10 cellular contexts compared by ENCODE assay signal in genomic region chr20:63829598-63829942, GRCh38. TPM values are rescaled to one million over a fixed set of nuclear protein-coding genes. Genes with fewer than 3 reads are reported as not detected.
DNase-seq lines count a peak whose midpoint lies in the region; ATAC-seq, FAIRE-seq and TF ChIP-seq lines count a peak whose summit lies in the region.
"Had no signal": no experiment of that assay in that cellular context is flagged by ENCODE, and none has a peak within 500 bp of the region (broad histone marks: within the 10 kb centered on the region; RNA-seq: fewer than 3 reads in every experiment).

No MANE protein-coding gene starts in this region.

- in situ Hi-C loops in GM12878 (cut with MboI) = no loop called here

- RAD21 ChIA-PET in GM12878 (lab: Charles Lee; ENCODE audit: unreplicated experiment) = interaction anchor here (1.0 kb wide), 1 partner anchor 292 kb away, joined by 3 read pairs; no protein-coding TSS in a partner anchor

- peak overlapping the region; percentile 65; the same call in 1 of the 2 replicates for H3K4me3 ChIP-seq in GM12878
- peak overlapping the region; percentile 37 for H3K4me3 ChIP-seq in lung
- peak overlapping the region; percentile 56 to 59 for H3K4me3 ChIP-seq in tibial artery

- peaks cover 30% of the 10 kb centered on the region for H3K4me1 Mint-ChIP-seq in activated T-cell treated with anti-CD3 and anti-CD28 coated beads, Interleukin-2, amount 50 U/mL, for 72 hours (ENCODE audit: low read depth)

- TF ChIP-seq CTCF in GM12878 (IDR thresholded peaks at IDR 0.05 in 2 of 3, conservative IDR thresholded peaks at IDR 0.05 in 1 of 3; ENCODE audit: control insufficient read depth in 2 of 3, extremely low read depth in 1 of 3, insufficient read depth in 1 of 3, low read depth in 3 of 3, low read length in 3 of 3) = no peak
- TF ChIP-seq CTCF in lung (IDR thresholded peaks at IDR 0.05; ENCODE audit: control extremely low read depth, extremely low read depth) = no peak
- no peak for TF ChIP-seq CTCF in tibial artery (IDR thresholded peaks at IDR 0.05)

- peaks cover 7% of the 10 kb centered on the region; the same call in 1 of the 2 replicates for H4K20me1 ChIP-seq in GM12878 (ENCODE audit: control insufficient read depth, insufficient read depth)

- intact Hi-C loops in GM12878 (cut with micrococcal nuclease; ENCODE audit: unreplicated experiment) (no loop called here), tibial artery (cut with DNase I; ENCODE audit: low total_unique reads) (no loop called here)

- TF ChIP-seq POLR2A in GM12878 (IDR thresholded peaks at IDR 0.05; ENCODE audit: low read depth, low read length) = no peak

- no peaks in the 10 kb centered on the region for H3K36me3 ChIP-seq in GM12878 (ENCODE audit: control insufficient read depth in 2 of 2, insufficient read depth in 2 of 2, low read length in 1 of 2)
- no peaks in the 10 kb centered on the region for H3K36me3 ChIP-seq in lung (ENCODE audit: control insufficient read depth in 2 of 2, insufficient read depth in 2 of 2, low read length in 2 of 2)
- H3K36me3 ChIP-seq in tibial artery = no peaks in the 10 kb centered on the region

- DNase-seq in activated T-cell treated with anti-CD3 and anti-CD28 coated beads, Interleukin-2, amount 50 U/mL, for 72 hours = no peak
- no peak for DNase-seq in activated T-cell treated with anti-CD3 and anti-CD28 coated beads, Interleukin-2, amount 50 U/mL, for 1 hour
- no peak for DNase-seq in GM12878 (ENCODE audit: low read depth, low spot score)
- no peak for DNase-seq in lung (ENCODE audit: low spot score)
- no peak for DNase-seq in tibial artery
- no peak for DNase-seq in kidney glomerular epithelial cell (lab: John Stamatoyannopoulos, UW)
- DNase-seq in NCI-H187 (lab: John Stamatoyannopoulos, UW) = no peak
- DNase-seq in left lobe of liver (ENCODE audit: low spot score) = no peak

- no peaks in the 10 kb centered on the region for H3K9me3 Mint-ChIP-seq in activated T-cell treated with anti-CD3 and anti-CD28 coated beads, Interleukin-2, amount 50 U/mL, for 72 hours

- peaks cover 52% of the 10 kb centered on the region for H3K27me3 Mint-ChIP-seq in activated T-cell treated with anti-CD3 and anti-CD28 coated beads, Interleukin-2, amount 50 U/mL, for 72 hours (ENCODE audit: low read depth)

- ATAC-seq in activated T-cell treated with anti-CD3 and anti-CD28 coated beads, Interleukin-2, amount 50 U/mL, for 72 hours (replicated peaks in 1 of 2) = peak in 1 of 2 donors; percentile 18
- ATAC-seq in GM12878 (peak; percentile 13; the same call in 2 of the 3 replicates), lung (ENCODE audit: insufficient read depth, low FRiP score) (no peak), left lobe of liver (no peak)

- peak overlapping the region; percentile 91 to 93 for H3K4me3 Mint-ChIP-seq in activated T-cell treated with anti-CD3 and anti-CD28 coated beads, Interleukin-2, amount 50 U/mL, for 72 hours

- H3K36me3 Mint-ChIP-seq in activated T-cell treated with anti-CD3 and anti-CD28 coated beads, Interleukin-2, amount 50 U/mL, for 72 hours (ENCODE audit: insufficient read depth in 2 of 2) = peaks cover 5% of the 10 kb centered on the region in 2 donors

- no peaks in the 10 kb centered on the region for H3K79me2 ChIP-seq in GM12878 (ENCODE audit: control insufficient read depth, insufficient read depth, low read length)

- no peak for FAIRE-seq in GM12878 (lab: Jason Lieb, UNC)
- FAIRE-seq: colon had no signal

- WGBS in GM12878 (ENCODE audit: insufficient coverage, insufficient replicate concordance, low lambda C conversion rate, missing lambda C conversion rate) = 1% methylated on average over 10 of the region's 10 CpGs
- 5 to 9% methylated on average over 10 of the region's 10 CpGs for WGBS in lung, 2 donors

- no peaks in the 10 kb centered on the region; the same call in 1 of the 2 replicates for H3K4me1 ChIP-seq in GM12878 (ENCODE audit: control insufficient read depth, insufficient read depth, low read length)
- peaks cover 4 to 21% of the 10 kb centered on the region in 2 donors for H3K4me1 ChIP-seq in lung (ENCODE audit: control insufficient read depth in 2 of 2, insufficient read depth in 2 of 2, low read length in 2 of 2)
- peaks cover 0 to 31% (median 25%) of the 10 kb centered on the region in 4 donors for H3K4me1 ChIP-seq in tibial artery

- BruUV-seq in GM12878 (replicated peaks; lab: Mats Ljungman, UMichigan) = no TSS peak

- H2AFZ ChIP-seq in GM12878 (ENCODE audit: control insufficient read depth, low read depth, low read length) = no peak overlapping the region

- H3K27ac ChIP-seq in GM12878 (ENCODE audit: control insufficient read depth, insufficient read depth) (no peak overlapping the region), lung (ENCODE audit: low read depth in 1 of 2, low read length in 1 of 2) (peak overlapping the region in 1 of 2 donors; percentile 74), tibial artery (no peak overlapping the region)

- CTCF ChIA-PET in GM12878 (lab: Yijun Ruan, JAX) = interaction anchor here (1.0 kb wide), 1 partner anchor 43 kb away, joined by 3 read pairs; no protein-coding TSS in a partner anchor

- peak overlapping the region; percentile 56 for H3K4me2 ChIP-seq in GM12878 (ENCODE audit: control insufficient read depth, insufficient read depth)

- no peak for TF ChIP-seq RAD21 in GM12878 (IDR thresholded peaks at IDR 0.05; ENCODE audit: insufficient read depth, low read depth, low read length)

- SMC1A ChIA-PET in GM12878 (lab: Charles Lee; ENCODE audit: uncharacterized antibody, unreplicated experiment) = interaction anchor here (0.7 to 1.3 kb wide), 3 partner anchors 44 to 228 kb away, joined by 3 to 4 read pairs (median 3); partner anchors contain the start of gene LIME1

- no peaks in the 10 kb centered on the region for H3K9me3 ChIP-seq in GM12878 (replicated peaks; ENCODE audit: control insufficient read depth, insufficient read depth, low read length)
- no peaks in the 10 kb centered on the region for H3K9me3 ChIP-seq in lung (ENCODE audit: control insufficient read depth in 2 of 2, insufficient read depth in 1 of 2, low read length in 1 of 2)
- H3K9me3 ChIP-seq in tibial artery = no peaks in the 10 kb centered on the region

- no peak for TF ChIP-seq EP300 in GM12878 (IDR thresholded peaks at IDR 0.05; ENCODE audit: borderline replicate concordance in 1 of 2, control insufficient read depth in 1 of 2, low read depth in 2 of 2, low read length in 2 of 2)

- no peak overlapping the region for H3K9ac ChIP-seq in GM12878 (ENCODE audit: control insufficient read depth, insufficient read depth, low read length)

- H3K27ac Mint-ChIP-seq in activated T-cell treated with anti-CD3 and anti-CD28 coated beads, Interleukin-2, amount 50 U/mL, for 72 hours = peak overlapping the region; percentile 85

- H3K27me3 ChIP-seq in GM12878 (replicated peaks in 1 of 2; ENCODE audit: control insufficient read depth in 2 of 2, insufficient read depth in 2 of 2, low read length in 1 of 2) (peaks cover 9 to 11% of the 10 kb centered on the region in 2 experiments; a peak in 3 of 4 replicates), lung (ENCODE audit: control insufficient read depth, insufficient read depth) (no peaks in the 10 kb centered on the region), tibial artery (peaks cover 0 to 47% of the 10 kb centered on the region in 2 donors)

- POLR2A ChIA-PET in GM12878 (lab: Charles Lee) = no interaction called here

RNA-seq across cellular contexts. Expression of gene ZBTB46, which starts 1.5 kb away (rescaled TPM):
- total RNA-seq in activated T-cell treated with anti-CD3 and anti-CD28 coated beads, Interleukin-2, amount 50 U/mL, for 72 hours = 1 to 10 TPM; 2.7 to 8.2 TPM
- total RNA-seq in GM12878 (2013; cell fraction: nucleolus; rRNA removed) = 7.6 and 7.8 TPM in 2 replicates
- total RNA-seq in GM12878 (2014; rRNA removed) = 0.45 and 0.98 TPM in 2 replicates
- 0.18 and 0.23 TPM in 2 replicates for total RNA-seq in GM12878 (2014; rRNA removed; fragmentation: Illumina TruSeq; extraction: Trizol)
- 0.92 and 1.0 TPM in 2 replicates for total RNA-seq in GM12878 (2021)
- polyA plus RNA-seq in GM12878 (2011; ENCODE audit: low read depth) = 0.45 TPM
- 0.46 and 0.77 TPM in 2 replicates for polyA plus RNA-seq in GM12878 (2011; rRNA removed)
- polyA plus RNA-seq in GM12878 (2011; cell fraction: cytosol; rRNA removed) = 1.3 and 1.6 TPM in 2 replicates
- 3.2 and 4.5 TPM in 2 replicates for polyA plus RNA-seq in GM12878 (2011; cell fraction: nucleus; rRNA removed)
- 1.2 and 1.3 TPM in 2 replicates for polyA plus RNA-seq in GM12878 (2012)
- polyA plus RNA-seq in GM12878 (2014; fragmentation: Illumina TruSeq; extraction: Trizol) = 0.08 and 0.15 TPM in 2 replicates
- under 1 TPM; 0.31 to 0.37 TPM for polyA plus RNA-seq in GM12878 (2014; fragmentation: Nextera tagmentation; extraction: Ambion mirVana)
- polyA plus RNA-seq in GM12878 (2014; rRNA removed) = 0.24 and 0.26 TPM in 2 replicates
- under 1 TPM; 0.21 to 0.43 TPM for polyA plus RNA-seq in GM12878 (2016; fragmentation: Nextera tagmentation; extraction: Ambion mirVana)
- 7.9 and 9.9 TPM in 2 replicates for polyA minus RNA-seq in GM12878 (2011; rRNA and poly(A)+ RNA removed)
- 2.9 and 4.9 TPM in 2 replicates for polyA minus RNA-seq in GM12878 (2011; cell fraction: cytosol; rRNA and poly(A)+ RNA removed)
- 1.6 and 2.5 TPM in 2 replicates for polyA minus RNA-seq in GM12878 (2011; cell fraction: nucleus; rRNA and poly(A)+ RNA removed)
- 10 to 100 TPM; 10.8 to 15.3 TPM for total RNA-seq in lung
- polyA plus RNA-seq in lung = 1 to 10 TPM; 3.4 to 4.4 TPM
- total RNA-seq in left lobe of liver = 4.7 TPM

RNA-seq across cellular contexts. Expression of gene ABHD16B, which starts 31.7 kb away (rescaled TPM):
- total RNA-seq in activated T-cell treated with anti-CD3 and anti-CD28 coated beads, Interleukin-2, amount 50 U/mL, for 72 hours = under 1 TPM in 1 of 2 donors, not detected in 1; 0.22 TPM
- total RNA-seq in GM12878 (2013; cell fraction: nucleolus; rRNA removed) = not detected in 2 replicates
- total RNA-seq in GM12878 (2014; rRNA removed) = not detected in 2 replicates
- total RNA-seq in GM12878 (2014; rRNA removed; fragmentation: Illumina TruSeq; extraction: Trizol) = not detected in 2 replicates
- total RNA-seq in GM12878 (2021) = not detected in 2 replicates
- polyA plus RNA-seq in GM12878 (2011; ENCODE audit: low read depth) = not detected
- polyA plus RNA-seq in GM12878 (2011; rRNA removed) = not detected in 2 replicates
- not detected in 2 replicates for polyA plus RNA-seq in GM12878 (2011; cell fraction: cytosol; rRNA removed)
- not detected in 2 replicates for polyA plus RNA-seq in GM12878 (2011; cell fraction: nucleus; rRNA removed)
- polyA plus RNA-seq in GM12878 (2012) = 0.08 TPM in 1 of 2 replicates, not detected in the other
- not detected in 2 replicates for polyA plus RNA-seq in GM12878 (2014; fragmentation: Illumina TruSeq; extraction: Trizol)
- polyA plus RNA-seq in GM12878 (2014; fragmentation: Nextera tagmentation; extraction: Ambion mirVana) = not detected
- not detected in 2 replicates for polyA plus RNA-seq in GM12878 (2014; rRNA removed)
- polyA plus RNA-seq in GM12878 (2016; fragmentation: Nextera tagmentation; extraction: Ambion mirVana) = under 1 TPM in 1 of 2 experiments, not detected in 1; 0.13 TPM
- not detected in 2 replicates for polyA minus RNA-seq in GM12878 (2011; rRNA and poly(A)+ RNA removed)
- not detected in 2 replicates for polyA minus RNA-seq in GM12878 (2011; cell fraction: cytosol; rRNA and poly(A)+ RNA removed)
- not detected in 2 replicates for polyA minus RNA-seq in GM12878 (2011; cell fraction: nucleus; rRNA and poly(A)+ RNA removed)
- not detected for total RNA-seq in lung
- 1 to 10 TPM in 1 of 2 donors, under 1 TPM in 1; 0.89 to 1.5 TPM for polyA plus RNA-seq in lung
- not detected for total RNA-seq in left lobe of liver
- total RNA-seq: RPMI7951 had no signal

RNA-seq across cellular contexts. Expression of gene TPD52L2, which starts 35.5 kb away (rescaled TPM):
- 10 to 100 TPM; 71.5 to 76.8 TPM for total RNA-seq in activated T-cell treated with anti-CD3 and anti-CD28 coated beads, Interleukin-2, amount 50 U/mL, for 72 hours
- total RNA-seq in GM12878 (2013; cell fraction: nucleolus; rRNA removed) = 29.9 and 30.8 TPM in 2 replicates
- total RNA-seq in GM12878 (2014; rRNA removed) (28.4 and 30.4 TPM in 2 replicates), GM12878 (2014; rRNA removed; fragmentation: Illumina TruSeq; extraction: Trizol) (37.3 and 38.4 TPM in 2 replicates), GM12878 (2021) (43.4 and 46.2 TPM in 2 replicates), lung (10 to 100 TPM; 66.2 to 92.4 TPM), left lobe of liver (17.3 TPM)
- 27.6 TPM for polyA plus RNA-seq in GM12878 (2011; ENCODE audit: low read depth)
- polyA plus RNA-seq in GM12878 (2011; rRNA removed) (46.5 and 53.8 TPM in 2 replicates), GM12878 (2014; fragmentation: Illumina TruSeq; extraction: Trizol) (39.2 and 50.2 TPM in 2 replicates), GM12878 (2014; fragmentation: Nextera tagmentation; extraction: Ambion mirVana) (1 to 10 TPM; 1.6 to 4.1 TPM), GM12878 (2014; rRNA removed) (46.5 and 50.8 TPM in 2 replicates), GM12878 (2016; fragmentation: Nextera tagmentation; extraction: Ambion mirVana) (10 to 100 TPM; 68.1 to 71.0 TPM), lung (100 to 1,000 TPM in 1 of 2 donors, 10 to 100 TPM in 1; 66.2 to 130 TPM)
- 54.9 and 65.7 TPM in 2 replicates for polyA plus RNA-seq in GM12878 (2011; cell fraction: cytosol; rRNA removed)
- 53.8 and 63.9 TPM in 2 replicates for polyA plus RNA-seq in GM12878 (2011; cell fraction: nucleus; rRNA removed)
- 38.7 and 41.1 TPM in 2 replicates for polyA plus RNA-seq in GM12878 (2012)
- 26.4 and 36.3 TPM in 2 replicates for polyA minus RNA-seq in GM12878 (2011; rRNA and poly(A)+ RNA removed)
- polyA minus RNA-seq in GM12878 (2011; cell fraction: cytosol; rRNA and poly(A)+ RNA removed) = 51.5 and 53.3 TPM in 2 replicates
- polyA minus RNA-seq in GM12878 (2011; cell fraction: nucleus; rRNA and poly(A)+ RNA removed) = 9.1 and 18.6 TPM in 2 replicates
